In genomic region chr6:164039954-164040375, GRCh38 we compare ENCODE assay signal across 1 cellular context.
A peak's percentile ranks its signal among the peaks of the same experiment; 100 is the strongest.
TF ChIP-seq lines count a peak whose summit lies in the region.

No MANE protein-coding gene starts in this region.

TF ChIP-seq in K562, 482 proteins besides CTCF, POLR2A, EP300 and RAD21 (continued from another document):
- no peak for TF ChIP-seq HNRNPUL1 (IDR thresholded peaks at IDR 0.05; ENCODE audit: low read length)
- no peak for TF ChIP-seq NFYB (IDR thresholded peaks at IDR 0.05; ENCODE audit: extremely low read depth, insufficient read length)
- TF ChIP-seq ZNF431 (CRISPR knock-in tag; IDR thresholded peaks at IDR 0.05) = no peak
- TF ChIP-seq SETDB1 (IDR thresholded peaks at IDR 0.05; ENCODE audit: low read length) = no peak
- TF ChIP-seq CBX1 (IDR thresholded peaks at IDR 0.05; ENCODE audit: low read depth) = 0 out of 2 replicates have a peak, but pooled peaks have one; percentile 26
- TF ChIP-seq HES1 (IDR thresholded peaks at IDR 0.05; ENCODE audit: low read depth) = no peak
- TF ChIP-seq BRD4 (IDR thresholded peaks at IDR 0.05) = no peak
- no peak for TF ChIP-seq MXI1 (IDR thresholded peaks at IDR 0.05; ENCODE audit: low read depth, low read length)
- peak; percentile 15; the same call in 1 of the 2 replicates for TF ChIP-seq PHF8 (IDR thresholded peaks at IDR 0.05; ENCODE audit: borderline replicate concordance, low read length)
- TF ChIP-seq ZNF699 (CRISPR knock-in tag; IDR thresholded peaks at IDR 0.05; ENCODE audit: insufficient replicate concordance) = no peak
- no peak for TF ChIP-seq ZNF41 (CRISPR knock-in tag; conservative IDR thresholded peaks at IDR 0.05)
- no peak for TF ChIP-seq BDP1 (IDR thresholded peaks at IDR 0.05; ENCODE audit: insufficient read depth, insufficient read length)
- peak in 1 of 3 experiments; percentile 17 for TF ChIP-seq YY1 (IDR thresholded peaks at IDR 0.05; ENCODE audit: borderline replicate concordance in 1 of 3, control insufficient read depth in 1 of 3, extremely low read depth in 1 of 3, insufficient read depth in 3 of 3, insufficient read length in 1 of 3, insufficient replicate concordance in 2 of 3, low read depth in 1 of 3, low read length in 2 of 3)
- TF ChIP-seq ZNF165 (CRISPR knock-in tag; IDR thresholded peaks at IDR 0.05; ENCODE audit: borderline replicate concordance) = no peak
- no peak for TF ChIP-seq MBD1 (CRISPR knock-in tag; IDR thresholded peaks at IDR 0.05)
- TF ChIP-seq POLR2G (IDR thresholded peaks at IDR 0.05; ENCODE audit: low read depth, low read length) = peak; percentile 70
- no peak for TF ChIP-seq ESRRA (IDR thresholded peaks at IDR 0.05; ENCODE audit: borderline replicate concordance, low read depth)
- no peak for TF ChIP-seq RBM15 (IDR thresholded peaks at IDR 0.05; ENCODE audit: insufficient read depth, low read length)
- no peak for TF ChIP-seq ZBTB7A (IDR thresholded peaks at IDR 0.05; ENCODE audit: borderline replicate concordance, control insufficient read depth, low read depth, low read length)
- no peak for TF ChIP-seq ZMIZ1 (IDR thresholded peaks at IDR 0.05; ENCODE audit: low read depth in 2 of 2, low read length in 2 of 2)
- TF ChIP-seq TEAD4 (IDR thresholded peaks at IDR 0.05; ENCODE audit: low read length) = no peak
- no peak for TF ChIP-seq TEAD4 (CRISPR knock-in tag; IDR thresholded peaks at IDR 0.05; ENCODE audit: borderline replicate concordance)
- TF ChIP-seq RREB1 (CRISPR knock-in tag; IDR thresholded peaks at IDR 0.05) = no peak
- TF ChIP-seq MTA3 (IDR thresholded peaks at IDR 0.05; ENCODE audit: borderline replicate concordance) = peak; percentile 50; the same call in 1 of the 2 replicates
